ENCODE assay signal across 8 cellular contexts in the genomic region with DNA sequence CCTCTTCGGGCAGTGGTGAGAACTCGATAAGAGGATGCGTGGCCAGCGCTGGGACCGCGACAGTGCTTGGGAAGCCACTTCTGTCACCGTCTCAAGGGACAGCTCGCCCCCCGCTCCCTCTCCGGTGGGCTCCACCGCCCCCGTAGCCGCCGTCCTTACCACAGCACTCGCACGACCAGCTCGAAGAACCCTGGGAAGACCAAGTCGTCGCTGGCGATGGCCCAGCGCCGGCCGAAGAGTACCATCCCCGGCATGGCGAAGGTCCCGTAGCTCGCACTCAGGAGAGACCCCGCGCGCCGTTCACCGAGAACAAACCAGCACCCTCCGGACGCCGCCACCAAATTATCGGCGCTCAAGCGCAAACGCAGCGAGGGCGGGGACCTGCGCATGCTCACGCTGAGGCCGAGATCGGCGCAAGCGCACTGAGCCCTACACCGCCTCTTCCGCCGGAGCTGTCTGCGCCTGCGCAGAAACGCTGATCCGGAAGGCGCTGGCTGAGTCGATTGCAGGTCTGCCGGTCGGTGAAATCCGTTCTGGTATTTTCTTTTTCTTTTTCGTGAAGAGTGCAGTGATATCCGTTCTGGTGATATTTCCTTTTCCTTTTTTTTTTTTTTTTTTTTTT. TPM values are rescaled to one million over a fixed set of nuclear protein-coding genes. Genes with fewer than 3 reads are reported as not detected.
DNase-seq lines count a peak whose midpoint lies in the region; ATAC-seq and TF ChIP-seq lines count a peak whose summit lies in the region.

A gene with protein sequence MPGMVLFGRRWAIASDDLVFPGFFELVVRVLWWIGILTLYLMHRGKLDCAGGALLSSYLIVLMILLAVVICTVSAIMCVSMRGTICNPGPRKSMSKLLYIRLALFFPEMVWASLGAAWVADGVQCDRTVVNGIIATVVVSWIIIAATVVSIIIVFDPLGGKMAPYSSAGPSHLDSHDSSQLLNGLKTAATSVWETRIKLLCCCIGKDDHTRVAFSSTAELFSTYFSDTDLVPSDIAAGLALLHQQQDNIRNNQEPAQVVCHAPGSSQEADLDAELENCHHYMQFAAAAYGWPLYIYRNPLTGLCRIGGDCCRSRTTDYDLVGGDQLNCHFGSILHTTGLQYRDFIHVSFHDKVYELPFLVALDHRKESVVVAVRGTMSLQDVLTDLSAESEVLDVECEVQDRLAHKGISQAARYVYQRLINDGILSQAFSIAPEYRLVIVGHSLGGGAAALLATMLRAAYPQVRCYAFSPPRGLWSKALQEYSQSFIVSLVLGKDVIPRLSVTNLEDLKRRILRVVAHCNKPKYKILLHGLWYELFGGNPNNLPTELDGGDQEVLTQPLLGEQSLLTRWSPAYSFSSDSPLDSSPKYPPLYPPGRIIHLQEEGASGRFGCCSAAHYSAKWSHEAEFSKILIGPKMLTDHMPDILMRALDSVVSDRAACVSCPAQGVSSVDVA (minus strand): TSS at position 366 of the 622 bp plus-strand sequence. CDS start 112 bp downstream, at position 254.

- H3K27me3 ChIP-seq in GM06990 (replicated peaks; ENCODE audit: control insufficient read depth, insufficient read depth, low read length) = no peaks in the 10 kb centered on the region
- H3K27me3 ChIP-seq in SK-N-SH (ENCODE audit: insufficient read depth) = no peaks in the 10 kb centered on the region

- DNase-seq in GM06990 (ENCODE audit: extremely low read depth, insufficient read length) (peak; percentile 94), NCI-H1092 (lab: John Stamatoyannopoulos, UW) (peak; percentile 96), SK-N-SH (peak; percentile 100), germinal center (ENCODE audit: low spot score) (peak; percentile 99), non-pigmented ciliary epithelial cell (ENCODE audit: low read depth) (peak; percentile 48), substantia nigra (lab: John Stamatoyannopoulos, UW) (peak in 46 of 49 donors; percentile 26 to 92 (median 78))
- peak; percentile 95 for DNase-seq in activated naive CD4-positive, alpha-beta T cell treated with anti-CD3 and anti-CD28 coated beads, Interleukin-2, amount 50 U/mL, for 16 hours

- H3K4me3 ChIP-seq in GM06990 (replicated peaks; ENCODE audit: low read depth, low read length) = peak within 1 kb of the TSS; percentile 100
- H3K4me3 ChIP-seq in SK-N-SH (ENCODE audit: low read depth in 2 of 2, low read length in 1 of 2) = peak within 1 kb of the TSS; percentile 70 to 95

- POLR2A ChIA-PET in SK-N-SH (lab: Yijun Ruan, JAX) = interaction anchor here (0.8 to 1.2 kb wide), 2 partner anchors 9 to 48 kb away, joined by 3 to 6 read pairs; no protein-coding TSS in a partner anchor

- H3K9ac ChIP-seq in SK-N-SH = peak within 1 kb of the TSS; percentile 95

- H3K4me1 ChIP-seq in SK-N-SH (ENCODE audit: control insufficient read depth in 1 of 2, insufficient read depth in 2 of 2, low read depth in 1 of 2, low read length in 1 of 2) = peaks cover 6 to 21% of the 10 kb centered on the region in 2 experiments; a peak in 3 of 4 replicates

- H2AFZ ChIP-seq in SK-N-SH (ENCODE audit: low read depth) = peak within 1 kb of the TSS; percentile 76

- peaks cover 57% of the 10 kb centered on the region for H3F3A ChIP-seq in SK-N-SH (replicated peaks; ENCODE audit: insufficient read depth)

- H3K27ac ChIP-seq in SK-N-SH (ENCODE audit: low read depth in 2 of 2, low read length in 1 of 2) (peak within 1 kb of the TSS; percentile 74 to 92), substantia nigra (ENCODE audit: low read depth, low read length, poor library complexity, severe bottlenecking) (peak within 1 kb of the TSS; percentile 91)

- H3K79me2 ChIP-seq in SK-N-SH (ENCODE audit: insufficient read depth) = peaks cover 46% of the 10 kb centered on the region

- TF ChIP-seq RAD21 in SK-N-SH (IDR thresholded peaks at IDR 0.05; ENCODE audit: low read length) = no peak; the same call in 1 of the 2 replicates

- CTCF ChIA-PET in SK-N-SH (lab: Yijun Ruan, JAX) = interaction anchor here (1.4 kb wide), 1 partner anchor 10 kb away, joined by 9 read pairs; no protein-coding TSS in a partner anchor

- peak within 1 kb of the TSS; percentile 92 for H3K4me2 ChIP-seq in SK-N-SH

- H3K9me3 ChIP-seq in SK-N-SH = no peaks in the 10 kb centered on the region

- WGBS in SK-N-SH (ENCODE audit: low lambda C conversion rate) = under 1% methylated on average over 43 of the region's 61 CpGs

- H4K20me1 ChIP-seq in SK-N-SH (ENCODE audit: insufficient read depth) = no peaks in the 10 kb centered on the region

- TF ChIP-seq CTCF in GM06990 (IDR thresholded peaks at IDR 0.05; ENCODE audit: insufficient read depth, low read length, poor library complexity, severe bottlenecking) (no peak), SK-N-SH (IDR thresholded peaks at IDR 0.05) (no peak)

- peak; percentile 78 for ATAC-seq in HG02610 (IDR thresholded peaks at IDR 0.05; ENCODE audit: unreplicated experiment)

- no peak for TF ChIP-seq EP300 in SK-N-SH (IDR thresholded peaks at IDR 0.05; ENCODE audit: borderline replicate concordance in 1 of 2, low read depth in 1 of 2, low read length in 1 of 2)

- no peaks in the 10 kb centered on the region for H3K9me2 ChIP-seq in SK-N-SH

- H3K36me3 ChIP-seq in GM06990 (ENCODE audit: control insufficient read depth, insufficient read depth, low read length) (peaks cover 6% of the 10 kb centered on the region), SK-N-SH (replicated peaks in 1 of 2; ENCODE audit: control insufficient read depth in 1 of 2, insufficient read depth in 2 of 2, low read length in 1 of 2) (peaks cover 8 to 26% of the 10 kb centered on the region in 2 experiments)

TF ChIP-seq in SK-N-SH, 30 proteins besides CTCF, POLR2A, EP300 and RAD21 (continues in another document):
- TF ChIP-seq NFIC (IDR thresholded peaks at IDR 0.05; ENCODE audit: borderline replicate concordance) (no peak), RCOR1 (IDR thresholded peaks at IDR 0.05; ENCODE audit: low read length) (no peak), FOSL2 (IDR thresholded peaks at IDR 0.05; ENCODE audit: borderline replicate concordance, low read depth) (no peak), TCF12 (IDR thresholded peaks at IDR 0.05) (no peak), FOXJ3 (CRISPR knock-in tag; IDR thresholded peaks at IDR 0.05) (no peak), MEF2A (IDR thresholded peaks at IDR 0.05; ENCODE audit: borderline replicate concordance, low read depth) (no peak), SMC3 (IDR thresholded peaks at IDR 0.05; ENCODE audit: low read depth, low read length) (no peak), TAF1 (IDR thresholded peaks at IDR 0.05; ENCODE audit: borderline replicate concordance, low read depth, low read length) (peak; percentile 80), GATA2 (CRISPR knock-in tag; IDR thresholded peaks at IDR 0.05) (no peak), CHD2 (IDR thresholded peaks at IDR 0.05; ENCODE audit: low read length, partially characterized antibody) (no peak), YY1 (IDR thresholded peaks at IDR 0.05; ENCODE audit: low read depth) (no peak), GABPA (IDR thresholded peaks at IDR 0.05; ENCODE audit: low read depth) (peak; percentile 40; the same call in 1 of the 2 replicates), POLR2AphosphoS5 (IDR thresholded peaks at IDR 0.05; ENCODE audit: low read depth, low read length) (peak; percentile 98)
- TF ChIP-seq, protein P1, sequence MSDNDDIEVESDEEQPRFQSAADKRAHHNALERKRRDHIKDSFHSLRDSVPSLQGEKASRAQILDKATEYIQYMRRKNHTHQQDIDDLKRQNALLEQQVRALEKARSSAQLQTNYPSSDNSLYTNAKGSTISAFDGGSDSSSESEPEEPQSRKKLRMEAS (IDR thresholded peaks at IDR 0.05; ENCODE audit: low read depth) = no peak
- TF ChIP-seq, protein P2, sequence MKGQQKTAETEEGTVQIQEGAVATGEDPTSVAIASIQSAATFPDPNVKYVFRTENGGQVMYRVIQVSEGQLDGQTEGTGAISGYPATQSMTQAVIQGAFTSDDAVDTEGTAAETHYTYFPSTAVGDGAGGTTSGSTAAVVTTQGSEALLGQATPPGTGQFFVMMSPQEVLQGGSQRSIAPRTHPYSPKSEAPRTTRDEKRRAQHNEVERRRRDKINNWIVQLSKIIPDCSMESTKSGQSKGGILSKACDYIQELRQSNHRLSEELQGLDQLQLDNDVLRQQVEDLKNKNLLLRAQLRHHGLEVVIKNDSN (IDR thresholded peaks at IDR 0.05; ENCODE audit: borderline replicate concordance, low read depth) = no peak
- TF ChIP-seq, protein P3, sequence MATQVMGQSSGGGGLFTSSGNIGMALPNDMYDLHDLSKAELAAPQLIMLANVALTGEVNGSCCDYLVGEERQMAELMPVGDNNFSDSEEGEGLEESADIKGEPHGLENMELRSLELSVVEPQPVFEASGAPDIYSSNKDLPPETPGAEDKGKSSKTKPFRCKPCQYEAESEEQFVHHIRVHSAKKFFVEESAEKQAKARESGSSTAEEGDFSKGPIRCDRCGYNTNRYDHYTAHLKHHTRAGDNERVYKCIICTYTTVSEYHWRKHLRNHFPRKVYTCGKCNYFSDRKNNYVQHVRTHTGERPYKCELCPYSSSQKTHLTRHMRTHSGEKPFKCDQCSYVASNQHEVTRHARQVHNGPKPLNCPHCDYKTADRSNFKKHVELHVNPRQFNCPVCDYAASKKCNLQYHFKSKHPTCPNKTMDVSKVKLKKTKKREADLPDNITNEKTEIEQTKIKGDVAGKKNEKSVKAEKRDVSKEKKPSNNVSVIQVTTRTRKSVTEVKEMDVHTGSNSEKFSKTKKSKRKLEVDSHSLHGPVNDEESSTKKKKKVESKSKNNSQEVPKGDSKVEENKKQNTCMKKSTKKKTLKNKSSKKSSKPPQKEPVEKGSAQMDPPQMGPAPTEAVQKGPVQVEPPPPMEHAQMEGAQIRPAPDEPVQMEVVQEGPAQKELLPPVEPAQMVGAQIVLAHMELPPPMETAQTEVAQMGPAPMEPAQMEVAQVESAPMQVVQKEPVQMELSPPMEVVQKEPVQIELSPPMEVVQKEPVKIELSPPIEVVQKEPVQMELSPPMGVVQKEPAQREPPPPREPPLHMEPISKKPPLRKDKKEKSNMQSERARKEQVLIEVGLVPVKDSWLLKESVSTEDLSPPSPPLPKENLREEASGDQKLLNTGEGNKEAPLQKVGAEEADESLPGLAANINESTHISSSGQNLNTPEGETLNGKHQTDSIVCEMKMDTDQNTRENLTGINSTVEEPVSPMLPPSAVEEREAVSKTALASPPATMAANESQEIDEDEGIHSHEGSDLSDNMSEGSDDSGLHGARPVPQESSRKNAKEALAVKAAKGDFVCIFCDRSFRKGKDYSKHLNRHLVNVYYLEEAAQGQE (IDR thresholded peaks at IDR 0.05; ENCODE audit: low read depth, low read length) = no peak

RNA-seq across cellular contexts. Expression of the gene that starts here (rescaled TPM):
- 24.1 and 27.4 TPM in 2 replicates for polyA plus RNA-seq in SK-N-SH (2012; rRNA removed)
- 13.7 and 17.3 TPM in 2 replicates for polyA plus RNA-seq in SK-N-SH (2012; cell fraction: cytosol; rRNA removed)
- 69.2 and 80.2 TPM in 2 replicates for polyA plus RNA-seq in SK-N-SH (2012; cell fraction: nucleus; rRNA removed)

Comparison
In these comparisons a context has a peak if more than half of its experiments do, and no peak if none do; other contexts are left out.
1. Peak in every context shown above with its lines: DNase-seq, ATAC-seq, H3K4me3 ChIP-seq and H3K27ac ChIP-seq.
2. DNase-seq: peak in every context shown above with its lines; median percentile 100 in SK-N-SH; 99 in germinal center; 96 in NCI-H1092; 95 in activated naive CD4-positive, alpha-beta T cell treated with anti-CD3 and anti-CD28 coated beads, Interleukin-2, amount 50 U/mL, for 16 hours; 94 in GM06990; 78 in substantia nigra; 48 in non-pigmented ciliary epithelial cell.